In the genomic region with DNA sequence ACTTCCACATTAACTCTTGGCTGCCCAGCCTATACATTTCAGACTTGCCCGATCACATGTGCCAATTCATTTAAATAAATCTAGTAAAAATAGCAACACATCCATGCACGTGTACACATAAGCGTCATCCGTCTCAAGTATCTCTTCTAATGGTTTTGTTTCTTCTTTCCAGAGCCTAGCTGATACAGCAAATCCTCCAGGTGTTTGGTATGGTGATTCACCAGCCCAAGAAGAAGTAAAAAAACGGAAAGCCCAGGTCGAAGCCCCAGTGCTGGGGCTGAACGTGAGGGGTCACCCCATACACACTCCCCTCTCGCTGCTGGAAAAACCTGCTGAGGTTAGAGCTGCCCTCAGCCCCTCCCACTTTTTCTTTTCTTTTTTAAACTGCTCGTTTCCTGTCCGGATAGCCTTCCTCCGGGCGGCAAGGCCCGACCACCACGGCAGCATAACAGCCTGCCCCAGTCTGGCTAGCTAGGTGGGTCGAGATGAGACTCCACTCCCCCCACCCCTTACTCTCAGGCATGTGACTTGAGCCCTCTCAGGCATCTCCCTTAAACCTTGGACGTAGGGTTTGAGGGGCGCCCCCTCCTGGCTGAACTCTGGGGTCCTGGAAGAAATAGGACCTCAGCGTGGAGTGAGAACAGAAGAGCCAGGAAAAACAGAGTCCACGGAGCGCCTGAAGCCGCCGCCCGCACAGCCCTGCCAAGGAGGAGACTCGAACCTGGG, we compare ENCODE assay signal across 9 cellular contexts. TPM values are rescaled to one million over a fixed set of nuclear protein-coding genes. Genes with fewer than 3 reads are reported as not detected.
DNase-seq lines count a peak whose midpoint lies in the region; ATAC-seq, FAIRE-seq and TF ChIP-seq lines count a peak whose summit lies in the region.
"Had no signal": no experiment of that assay in that cellular context is flagged by ENCODE, and none has a peak within 500 bp of the region (broad histone marks: within the 10 kb centered on the region; RNA-seq: fewer than 3 reads in every experiment).

No MANE protein-coding gene starts in this region.

- TF ChIP-seq POLR2A in GM12891 (IDR thresholded peaks at IDR 0.05; ENCODE audit: low read depth, low read length) (no peak), vagina (IDR thresholded peaks at IDR 0.05) (no peak)

- no peak overlapping the region for H3K27ac ChIP-seq in BLaER1
- H3K27ac ChIP-seq in vagina = no peak overlapping the region
- H3K27ac ChIP-seq: SK-N-MC had no signal

- H3K9me3 Mint-ChIP-seq in endothelial cell (ENCODE audit: unreplicated experiment) = no peaks in the 10 kb centered on the region
- H3K9me3 Mint-ChIP-seq in stimulated activated naive B cell treated with anti-CD40 and anti-IgM and Interleukin-4, amounts not matched to agents 10 μg/mL and 1 μg/mL and 100 μg/mL, for 72 hours = no peaks in the 10 kb centered on the region

- ATAC-seq in stimulated activated naive B cell treated with anti-CD40 and anti-IgM and Interleukin-4, amounts not matched to agents 10 μg/mL and 1 μg/mL and 100 μg/mL, for 72 hours (replicated peaks) = peak; percentile 15 to 33
- ATAC-seq in HG03280 (IDR thresholded peaks at IDR 0.05; ENCODE audit: unreplicated experiment) (no peak), GM18502 (IDR thresholded peaks at IDR 0.05; ENCODE audit: poor library complexity, unreplicated experiment) (no peak)

- peak; percentile 65 for TF ChIP-seq CTCF in endothelial cell (IDR thresholded peaks at IDR 0.05; ENCODE audit: unreplicated experiment)
- TF ChIP-seq CTCF in vagina (IDR thresholded peaks at IDR 0.05) = no peak

- H3K4me3 Mint-ChIP-seq in endothelial cell (ENCODE audit: unreplicated experiment) = peak overlapping the region; percentile 83
- H3K4me3 Mint-ChIP-seq in stimulated activated naive B cell treated with anti-CD40 and anti-IgM and Interleukin-4, amounts not matched to agents 10 μg/mL and 1 μg/mL and 100 μg/mL, for 72 hours = peak overlapping the region; percentile 70 to 73

- no peaks in the 10 kb centered on the region for H3K36me3 Mint-ChIP-seq in endothelial cell (ENCODE audit: low read depth, unreplicated experiment)
- H3K36me3 Mint-ChIP-seq in stimulated activated naive B cell treated with anti-CD40 and anti-IgM and Interleukin-4, amounts not matched to agents 10 μg/mL and 1 μg/mL and 100 μg/mL, for 72 hours = peaks cover 2 to 3% of the 10 kb centered on the region in 2 donors

- FAIRE-seq in GM12891 (lab: Jason Lieb, UNC) = no peak

- H3K36me3 ChIP-seq in BLaER1 (no peaks in the 10 kb centered on the region), vagina (no peaks in the 10 kb centered on the region)

- peaks cover 34% of the 10 kb centered on the region for H3K27me3 Mint-ChIP-seq in endothelial cell (ENCODE audit: unreplicated experiment)
- peaks cover 63 to 86% of the 10 kb centered on the region in 2 donors for H3K27me3 Mint-ChIP-seq in stimulated activated naive B cell treated with anti-CD40 and anti-IgM and Interleukin-4, amounts not matched to agents 10 μg/mL and 1 μg/mL and 100 μg/mL, for 72 hours

- H3K4me3 ChIP-seq in BLaER1 (0 out of 2 replicates have a peak overlapping the region, but pooled peaks have one; percentile 22), vagina (no peak overlapping the region)

- peak overlapping the region; percentile 59 for H3K4me2 ChIP-seq in BLaER1

- peak; percentile 42 for DNase-seq in GM12891 (ENCODE audit: insufficient read length, low spot score)
- DNase-seq in OCI-M1 (lab: John Stamatoyannopoulos, UW) = peak; percentile 87
- peak; percentile 68 for DNase-seq in endothelial cell (ENCODE audit: low spot score)
- DNase-seq in stimulated activated naive B cell treated with anti-CD40 and anti-IgM and Interleukin-4, amounts not matched to agents 10 μg/mL and 1 μg/mL and 100 μg/mL, for 72 hours = no peak
- DNase-seq in vagina (ENCODE audit: extremely low spot score in 2 of 2) = no peak

- peaks cover 17% of the 10 kb centered on the region for H3K4me1 Mint-ChIP-seq in endothelial cell (ENCODE audit: unreplicated experiment)
- H3K4me1 Mint-ChIP-seq in stimulated activated naive B cell treated with anti-CD40 and anti-IgM and Interleukin-4, amounts not matched to agents 10 μg/mL and 1 μg/mL and 100 μg/mL, for 72 hours = peaks cover 26 to 35% of the 10 kb centered on the region in 2 donors

- H3K9ac ChIP-seq in BLaER1 = no peak overlapping the region

- no peak overlapping the region for H3K27ac Mint-ChIP-seq in endothelial cell (ENCODE audit: unreplicated experiment)
- peak overlapping the region; percentile 91 for H3K27ac Mint-ChIP-seq in stimulated activated naive B cell treated with anti-CD40 and anti-IgM and Interleukin-4, amounts not matched to agents 10 μg/mL and 1 μg/mL and 100 μg/mL, for 72 hours

- H3K4me1 ChIP-seq in BLaER1 = peaks cover 30% of the 10 kb centered on the region
- H3K4me1 ChIP-seq in vagina = peaks cover 24% of the 10 kb centered on the region

- intact Hi-C loops in vagina (cut with DNase I) = no loop called here

- peaks cover 23% of the 10 kb centered on the region; the same call in 1 of the 2 replicates for H4K20me1 ChIP-seq in BLaER1

- H3K27me3 ChIP-seq in BLaER1 (peaks cover 76% of the 10 kb centered on the region), vagina (peaks cover 3% of the 10 kb centered on the region)

- H3K9me3 ChIP-seq in BLaER1 (peaks cover 16% of the 10 kb centered on the region), vagina (no peaks in the 10 kb centered on the region)

TF ChIP-seq in GM12891, 5 proteins besides CTCF, POLR2A, EP300 and RAD21:
- TF ChIP-seq TAF1 (IDR thresholded peaks at IDR 0.05; ENCODE audit: low read depth, low read length) (no peak), POU2F2 (IDR thresholded peaks at IDR 0.05; ENCODE audit: low read depth, low read length) (no peak), POLR2AphosphoS5 (IDR thresholded peaks at IDR 0.05; ENCODE audit: low read depth, low read length) (no peak), SPI1 (IDR thresholded peaks at IDR 0.05; ENCODE audit: low read depth, low read length) (no peak), PAX5 (IDR thresholded peaks at IDR 0.05; ENCODE audit: insufficient read depth, low read length, severe bottlenecking) (no peak)
TF ChIP-seq in GM12891: peak in this region for 0.

RNA-seq across cellular contexts. Expression of a gene that starts 13.9 kb away (rescaled TPM):
- not detected for polyA plus RNA-seq in GM12891 (2012; ENCODE audit: low read depth, missing spikeins)
- not detected for total RNA-seq in endothelial cell (ENCODE audit: unreplicated experiment)
- not detected for total RNA-seq in vagina

RNA-seq across cellular contexts. Expression of a gene that starts 39.2 kb away (rescaled TPM):
- polyA plus RNA-seq in GM12891 (2012; ENCODE audit: low read depth, missing spikeins) = 3.7 TPM
- total RNA-seq in endothelial cell (ENCODE audit: unreplicated experiment) = 10.1 TPM
- 7.6 TPM for total RNA-seq in vagina

Comparison
In these comparisons a context has a peak if more than half of its experiments do, and no peak if none do; other contexts are left out.
1. DNase-seq: peak in GM12891 (single experiment), OCI-M1 (single experiment) and endothelial cell (single experiment); none in stimulated activated naive B cell treated with anti-CD40 and anti-IgM and Interleukin-4, amounts not matched to agents 10 μg/mL and 1 μg/mL and 100 μg/mL, for 72 hours (single experiment) and vagina (0 of 2).
2. ATAC-seq: peak in stimulated activated naive B cell treated with anti-CD40 and anti-IgM and Interleukin-4, amounts not matched to agents 10 μg/mL and 1 μg/mL and 100 μg/mL, for 72 hours (2 of 2); none in HG03280 (single experiment) and GM18502 (single experiment).